17 cellular contexts compared by ENCODE assay signal in the genomic region with DNA sequence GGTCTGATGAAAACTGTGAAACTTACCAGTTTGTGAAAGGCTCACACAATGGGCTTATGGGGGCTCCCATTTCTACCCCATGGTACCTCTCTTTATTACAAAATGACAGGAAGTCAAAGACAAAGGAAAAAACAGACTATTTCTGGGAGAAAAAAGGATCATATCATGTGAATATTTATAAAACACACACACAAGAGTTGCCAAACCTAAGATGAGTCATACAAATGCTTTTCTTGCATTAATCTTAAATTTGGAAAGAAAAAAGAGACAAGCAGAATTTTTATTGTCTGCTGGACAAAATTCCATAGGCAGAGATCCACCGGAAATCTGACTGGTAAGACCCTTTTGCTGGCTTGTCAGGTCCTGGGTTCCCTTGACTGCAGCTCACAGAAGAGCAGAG.
DNase-seq lines count a peak whose midpoint lies in the region; ATAC-seq and TF ChIP-seq lines count a peak whose summit lies in the region.
"Had no signal": no experiment of that assay in that cellular context is flagged by ENCODE, and none has a peak within 500 bp of the region (broad histone marks: within the 10 kb centered on the region; RNA-seq: fewer than 3 reads in every experiment).

No MANE protein-coding gene starts in this region.

- H2BK120ac ChIP-seq in mesenchymal stem cell (ENCODE audit: low read depth, low read length), result no peak overlapping the region

- H3K36me3 ChIP-seq in breast epithelium (no peaks in the 10 kb centered on the region), mesenchymal stem cell (ENCODE audit: control insufficient read depth in 1 of 2, insufficient read depth in 2 of 2, low read depth in 1 of 2, low read length in 2 of 2) (no peaks in the 10 kb centered on the region), ascending aorta (no peaks in the 10 kb centered on the region), tibial nerve (no peaks in the 10 kb centered on the region)

- CTCF ChIA-PET in MCF 10A (lab: Yijun Ruan, JAX), result no interaction called here

- in situ Hi-C loops in astrocyte of the spinal cord (cut with HindIII; ENCODE audit: low sequenced_read_pairs), result no loop called here

- H3K4me3 Mint-ChIP-seq in MCF 10A (ENCODE audit: unreplicated experiment), result no peak overlapping the region
- H3K4me3 Mint-ChIP-seq in activated naive CD8-positive, alpha-beta T cell treated with anti-CD3 and anti-CD28 coated beads, Interleukin-2, amount 50 U/mL, for 24 hours, result no peak overlapping the region

- H2BK5ac ChIP-seq in mesenchymal stem cell (ENCODE audit: low read depth, low read length, poor library complexity, severe bottlenecking), result no peak overlapping the region

- intact Hi-C loops in MCF 10A (cut with micrococcal nuclease), result no loop called here
- intact Hi-C loops in breast epithelium (cut with DNase I; ENCODE audit: low total_unique reads), result no loop called here
- intact Hi-C loops in ascending aorta (cut with DNase I), result no loop called here

- no peak overlapping the region for H3K27ac ChIP-seq in breast epithelium
- no peak overlapping the region for H3K27ac ChIP-seq in mesenchymal stem cell (ENCODE audit: low read length, poor library complexity, severe bottlenecking)
- H3K27ac ChIP-seq in ascending aorta, result no peak overlapping the region
- H3K27ac ChIP-seq in tibial nerve, result no peak overlapping the region
- H3K27ac ChIP-seq: HL-60, KMS-11, PC-9 had no signal

- no peaks in the 10 kb centered on the region for H3K9me3 Mint-ChIP-seq in MCF 10A (ENCODE audit: unreplicated experiment)
- H3K9me3 Mint-ChIP-seq in activated naive CD8-positive, alpha-beta T cell treated with anti-CD3 and anti-CD28 coated beads, Interleukin-2, amount 50 U/mL, for 24 hours, result peaks cover 4% of the 10 kb centered on the region

- no peak overlapping the region for H4K8ac ChIP-seq in mesenchymal stem cell (ENCODE audit: low read length)

- no peaks in the 10 kb centered on the region for H3K36me3 Mint-ChIP-seq in MCF 10A (ENCODE audit: insufficient read depth, unreplicated experiment)
- H3K36me3 Mint-ChIP-seq in activated naive CD8-positive, alpha-beta T cell treated with anti-CD3 and anti-CD28 coated beads, Interleukin-2, amount 50 U/mL, for 24 hours (ENCODE audit: low read depth), result no peaks in the 10 kb centered on the region

- no peak overlapping the region for H4K91ac ChIP-seq in mesenchymal stem cell (ENCODE audit: low read length)

- DNase-seq in MCF 10A (ENCODE audit: unreplicated experiment) (peak; percentile 22), breast epithelium (ENCODE audit: low spot score in 2 of 2) (no peak), astrocyte of the spinal cord (ENCODE audit: low read depth, low spot score) (peak; percentile 31), mesenchymal stem cell (peak; percentile 33), ascending aorta (ENCODE audit: low spot score in 2 of 2) (no peak), tibial nerve (ENCODE audit: low spot score in 2 of 2) (no peak), DMS114 treated with DMSO at 0.1 percent for 48 hours (lab: John Stamatoyannopoulos, UW; ENCODE audit: unreplicated experiment) (no peak)
- DNase-seq in activated naive CD8-positive, alpha-beta T cell treated with anti-CD3 and anti-CD28 coated beads, Interleukin-2, amount 50 U/mL, for 24 hours, result no peak
- DNase-seq: 8988T, AML-193, Caco-2, NCI-H1105 treated with DMSO at 0.1 percent for 48 hours, NCI-H187, NCI-H774, PC-9 had no signal

- H3K79me1 ChIP-seq in mesenchymal stem cell (replicated peaks; ENCODE audit: low read length, poor library complexity, severe bottlenecking), result no peaks in the 10 kb centered on the region

- H3K27me3 Mint-ChIP-seq in MCF 10A (ENCODE audit: insufficient read depth, unreplicated experiment), result no peaks in the 10 kb centered on the region
- no peaks in the 10 kb centered on the region for H3K27me3 Mint-ChIP-seq in activated naive CD8-positive, alpha-beta T cell treated with anti-CD3 and anti-CD28 coated beads, Interleukin-2, amount 50 U/mL, for 24 hours

- no peak overlapping the region for H3K9ac ChIP-seq in mesenchymal stem cell (ENCODE audit: low read length)
- H3K9ac ChIP-seq: KMS-11 had no signal

- no peak overlapping the region for H2AFZ ChIP-seq in mesenchymal stem cell (ENCODE audit: low read depth, low read length)
- H2AFZ ChIP-seq: PC-9 had no signal

- no peak overlapping the region for H3K4me3 ChIP-seq in breast epithelium
- H3K4me3 ChIP-seq in astrocyte of the spinal cord (ENCODE audit: low read depth, low read length), result no peak overlapping the region
- no peak overlapping the region for H3K4me3 ChIP-seq in mesenchymal stem cell (ENCODE audit: insufficient read depth in 1 of 2, low read depth in 1 of 2, low read length in 2 of 2)
- no peak overlapping the region for H3K4me3 ChIP-seq in ascending aorta
- H3K4me3 ChIP-seq in tibial nerve, result no peak overlapping the region
- H3K4me3 ChIP-seq: PC-9 had no signal

- no peak overlapping the region for H3K4ac ChIP-seq in mesenchymal stem cell (ENCODE audit: low read depth in 1 of 2, low read length in 2 of 2)

- no peak overlapping the region for H2BK12ac ChIP-seq in mesenchymal stem cell (ENCODE audit: low read length in 2 of 2)

- no peak overlapping the region for H2BK15ac ChIP-seq in mesenchymal stem cell (ENCODE audit: low read depth, poor library complexity, severe bottlenecking)

- no peak for TF ChIP-seq CTCF in MCF 10A (IDR thresholded peaks at IDR 0.05; ENCODE audit: unreplicated experiment)
- no peak for TF ChIP-seq CTCF in breast epithelium (IDR thresholded peaks at IDR 0.05)
- no peak for TF ChIP-seq CTCF in astrocyte of the spinal cord (IDR thresholded peaks at IDR 0.05; ENCODE audit: low read depth, low read length)
- no peak for TF ChIP-seq CTCF in ascending aorta (IDR thresholded peaks at IDR 0.05)
- TF ChIP-seq CTCF in tibial nerve (IDR thresholded peaks at IDR 0.05), result no peak

- H3K27me3 ChIP-seq in breast epithelium, result no peaks in the 10 kb centered on the region
- no peaks in the 10 kb centered on the region for H3K27me3 ChIP-seq in mesenchymal stem cell (ENCODE audit: control insufficient read depth in 1 of 2, insufficient read depth in 1 of 2, low read length in 2 of 2)
- H3K27me3 ChIP-seq in ascending aorta, result no peaks in the 10 kb centered on the region
- H3K27me3 ChIP-seq in tibial nerve, result no peaks in the 10 kb centered on the region

- no peak overlapping the region for H3K4me2 ChIP-seq in mesenchymal stem cell (ENCODE audit: low read length, poor library complexity, severe bottlenecking)
- H3K4me2 ChIP-seq: KMS-11, PC-9 had no signal

- no peak for TF ChIP-seq EP300 in tibial nerve (IDR thresholded peaks at IDR 0.05)

- no peak overlapping the region for H3K18ac ChIP-seq in mesenchymal stem cell (ENCODE audit: low read depth in 1 of 2, low read length in 2 of 2)

- no peak overlapping the region for H3K23ac ChIP-seq in mesenchymal stem cell (ENCODE audit: low read length in 2 of 2)

- H3K9me3 ChIP-seq in breast epithelium, result no peaks in the 10 kb centered on the region
- H3K9me3 ChIP-seq in mesenchymal stem cell (ENCODE audit: control insufficient read depth, low read length), result no peaks in the 10 kb centered on the region
- H3K9me3 ChIP-seq in ascending aorta, result no peaks in the 10 kb centered on the region
- no peaks in the 10 kb centered on the region for H3K9me3 ChIP-seq in tibial nerve
- H3K9me3 ChIP-seq: Caco-2 had no signal

- H2AK5ac ChIP-seq in mesenchymal stem cell (ENCODE audit: low read length, severe bottlenecking), result no peak overlapping the region

- TF ChIP-seq POLR2A in breast epithelium (IDR thresholded peaks at IDR 0.05) (no peak), tibial nerve (IDR thresholded peaks at IDR 0.05) (no peak)

- no peak for ATAC-seq in activated naive CD8-positive, alpha-beta T cell treated with anti-CD3 and anti-CD28 coated beads, Interleukin-2, amount 50 U/mL, for 24 hours

- WGBS in mesenchymal stem cell, result 68% methylated on average over 1 of the region's 1 CpG
- 53 to 65% methylated on average over 1 of the region's 1 CpG for WGBS in tibial nerve, 2 donors

- peaks cover 13% of the 10 kb centered on the region for H3K4me1 Mint-ChIP-seq in MCF 10A (ENCODE audit: insufficient read depth, unreplicated experiment)
- no peaks in the 10 kb centered on the region for H3K4me1 Mint-ChIP-seq in activated naive CD8-positive, alpha-beta T cell treated with anti-CD3 and anti-CD28 coated beads, Interleukin-2, amount 50 U/mL, for 24 hours

- peak overlapping the region; percentile 87 for H3K27ac Mint-ChIP-seq in MCF 10A (ENCODE audit: low read depth, unreplicated experiment)
- no peak overlapping the region for H3K27ac Mint-ChIP-seq in activated naive CD8-positive, alpha-beta T cell treated with anti-CD3 and anti-CD28 coated beads, Interleukin-2, amount 50 U/mL, for 24 hours

- no peak overlapping the region for H3K14ac ChIP-seq in mesenchymal stem cell (ENCODE audit: low read length in 2 of 2)

- POLR2A ChIA-PET in MCF 10A (lab: Yijun Ruan, JAX), result interaction anchor here (0.8 kb wide), 1 partner anchor 74 kb away, joined by 3 read pairs; no protein-coding TSS in a partner anchor

- no TSS peak for BruUV-seq in MCF 10A (replicated peaks; lab: Mats Ljungman, UMichigan)

- H3K4me1 ChIP-seq in breast epithelium (no peaks in the 10 kb centered on the region), mesenchymal stem cell (ENCODE audit: control insufficient read depth, insufficient read depth, low read depth, low read length) (no peaks in the 10 kb centered on the region), ascending aorta (no peaks in the 10 kb centered on the region), tibial nerve (no peaks in the 10 kb centered on the region)
- H3K4me1 ChIP-seq: Caco-2 had no signal

Comparison
In these comparisons a context has a peak if more than half of its experiments do, and no peak if none do; other contexts are left out.
1. DNase-seq: peak in MCF 10A (single experiment), astrocyte of the spinal cord (single experiment) and mesenchymal stem cell (single experiment); none in breast epithelium (0 of 2), activated naive CD8-positive, alpha-beta T cell treated with anti-CD3 and anti-CD28 coated beads, Interleukin-2, amount 50 U/mL, for 24 hours (single experiment), ascending aorta (0 of 2), tibial nerve (0 of 2) and DMS114 treated with DMSO at 0.1 percent for 48 hours (single experiment).